Comparison of ENCODE assay signal across 25 cellular contexts in the genomic region with DNA sequence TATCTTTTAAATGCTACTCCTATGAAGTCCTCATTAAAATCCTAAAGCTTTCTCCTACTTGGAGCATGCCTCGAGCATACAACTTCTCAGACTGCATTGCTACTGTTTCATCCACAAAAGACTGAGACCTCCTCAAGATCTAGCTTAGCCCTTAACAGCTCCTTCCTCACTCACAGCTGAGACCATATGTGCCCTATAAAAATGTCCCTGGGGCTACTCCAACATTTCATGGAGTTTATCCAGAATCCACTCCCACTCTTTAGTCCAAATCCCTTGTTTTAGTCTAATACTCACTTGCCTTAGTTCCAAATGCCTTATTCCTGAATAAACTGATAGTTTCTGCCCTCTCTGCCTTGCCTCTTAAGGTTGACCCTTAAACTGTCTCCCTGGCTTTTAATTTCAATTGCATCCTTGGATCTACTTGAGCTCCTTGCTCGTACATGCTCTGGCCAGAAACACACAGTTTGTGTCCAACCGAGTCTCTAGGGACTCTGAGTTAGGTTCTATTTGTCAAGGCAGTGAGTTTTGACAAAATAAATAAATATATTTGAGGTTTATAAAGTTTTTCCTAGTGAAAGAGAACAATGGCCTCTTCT. TPM values are rescaled to one million over a fixed set of nuclear protein-coding genes. Genes with fewer than 3 reads are reported as not detected.
DNase-seq lines count a peak whose midpoint lies in the region; ATAC-seq and TF ChIP-seq lines count a peak whose summit lies in the region.
"Had no signal": no experiment of that assay in that cellular context is flagged by ENCODE, and none has a peak within 500 bp of the region (broad histone marks: within the 10 kb centered on the region; RNA-seq: fewer than 3 reads in every experiment).

No MANE protein-coding gene starts in this region.

- in situ Hi-C loops in GM23248 (cut with MboI), result no loop called here

- WGBS in GM23248 (ENCODE audit: low coverage in 1 of 2, low lambda C conversion rate in 2 of 2, missing lambda C conversion rate in 2 of 2), 2 experiments, result 43 to 48% methylated on average over 3 of the region's 3 CpGs
- 60 to 61% methylated on average over 3 of the region's 3 CpGs for WGBS in heart right ventricle, 2 donors

- TF ChIP-seq CTCF in heart right ventricle (IDR thresholded peaks at IDR 0.05) (no peak), thoracic aorta (IDR thresholded peaks at IDR 0.05) (no peak)

- H3K9ac ChIP-seq in GM23248, result no peak overlapping the region

- peak; percentile 55 to 79 (median 72) for ATAC-seq in heart right ventricle
- ATAC-seq in thoracic aorta (ENCODE audit: insufficient number of reproducible peaks, low FRiP score, low read depth), result no peak
- ATAC-seq: activated CD8-positive, alpha-beta T cell treated with anti-CD3 and anti-CD28 coated beads, Interleukin-2, amount 10 ng/mL, durations not matched to agents 7 days and 5 days; body of pancreas; CD8-positive, alpha-beta T cell; effector memory CD8-positive, alpha-beta T cell; esophagus mucosa; GM23338 had no signal

- H3K4me3 ChIP-seq in GM23248 (no peak overlapping the region), heart right ventricle (no peak overlapping the region), thoracic aorta (peak overlapping the region; percentile 26)
- H3K4me3 ChIP-seq: body of pancreas, GM23338, Peyer's patch had no signal

- peak overlapping the region; percentile 16 for H3K4me2 ChIP-seq in GM23248 (ENCODE audit: unreplicated experiment)
- H3K4me2 ChIP-seq: GM23338 had no signal

- no peaks in the 10 kb centered on the region for H3K27me3 ChIP-seq in GM23248 (replicated peaks; ENCODE audit: insufficient read depth)
- H3K27me3 ChIP-seq in heart right ventricle, result no peaks in the 10 kb centered on the region
- no peaks in the 10 kb centered on the region for H3K27me3 ChIP-seq in thoracic aorta (replicated peaks; ENCODE audit: insufficient read depth)
- H3K27me3 ChIP-seq: body of pancreas, neutrophil, Peyer's patch had no signal

- intact Hi-C loops in heart right ventricle (cut with DNase I) (no loop called here), posterior cingulate gyrus (cut with DNase I) (no loop called here)

- DNase-seq in GM23248 (peak; percentile 27), astrocyte of the hippocampus (ENCODE audit: low read depth, low spot score) (peak; percentile 7), heart right ventricle (peak in 1 of 2 donors; percentile 23), thoracic aorta (ENCODE audit: low spot score) (no peak), posterior cingulate gyrus (no peak), NOMO-1 (lab: John Stamatoyannopoulos, UW; ENCODE audit: unreplicated experiment in 2 of 2) (no peak), NCI-H1694 treated with DMSO at 0.1 percent for 48 hours (lab: John Stamatoyannopoulos, UW) (no peak)
- DNase-seq: activated CD4-positive, CD25-positive, alpha-beta regulatory T cell treated with anti-CD3 and anti-CD28 coated beads, Interleukin-2, amount 50 U/mL, for 72 hours; activated CD8-positive, alpha-beta T cell treated with anti-CD3 and anti-CD28 coated beads, Interleukin-2, amount 10 ng/mL, durations not matched to agents 7 days and 5 days; activated effector memory CD4-positive, alpha-beta T cell treated with Interleukin-2 at 50 U/mL for 16 hours; activated naive CD8-positive, alpha-beta T cell treated with anti-CD3 and anti-CD28 coated beads for 36 hours; activated T-cell treated with anti-CD3 and anti-CD28 coated beads for 4 hours; body of pancreas; CD8-positive, alpha-beta T cell; DMS153; effector memory CD8-positive, alpha-beta T cell; KG1; NCI-H146; NCI-H2171; NCI-H510A treated with DMSO at 0.1 percent for 48 hours; NK-92 treated with Interleukin-12 subunit alpha and Interleukin-12 subunit beta, amount 100 ng/mL, for 24 hours; Peyer's patch had no signal

- no peaks in the 10 kb centered on the region for H3K79me2 ChIP-seq in GM23248 (ENCODE audit: insufficient read depth)

- no peaks in the 10 kb centered on the region for H4K20me1 ChIP-seq in GM23248 (ENCODE audit: insufficient read depth)

- H3F3A ChIP-seq in GM23248 (ENCODE audit: insufficient read depth), result peaks cover 11% of the 10 kb centered on the region

- no peaks in the 10 kb centered on the region for H3K9me2 ChIP-seq in GM23248 (ENCODE audit: insufficient read depth)

- H3K4me1 ChIP-seq in GM23248 (ENCODE audit: insufficient read depth), result peaks cover 16% of the 10 kb centered on the region
- H3K4me1 ChIP-seq in heart right ventricle, result peaks cover 0 to 34% (median 12%) of the 10 kb centered on the region in 9 donors
- H3K4me1 ChIP-seq in thoracic aorta (ENCODE audit: control insufficient read depth in 1 of 2, low read depth in 2 of 2), result peaks cover 17 to 43% of the 10 kb centered on the region in 2 donors
- H3K4me1 ChIP-seq: body of pancreas, Peyer's patch had no signal

- H3K36me3 ChIP-seq in GM23248 (ENCODE audit: low read depth) (no peaks in the 10 kb centered on the region), heart right ventricle (no peaks in the 10 kb centered on the region), thoracic aorta (no peaks in the 10 kb centered on the region)
- H3K36me3 ChIP-seq: neutrophil, Peyer's patch had no signal

- H3K27ac ChIP-seq in GM23248 (no peak overlapping the region), heart right ventricle (peak overlapping the region in 3 of 10 donors; percentile 3 to 29 (median 12)), thoracic aorta (peak overlapping the region; percentile 6 to 62)
- H3K27ac ChIP-seq: body of pancreas, neutrophil, Peyer's patch had no signal

- H3K9me3 ChIP-seq in GM23248 (ENCODE audit: low read depth) (no peaks in the 10 kb centered on the region), heart right ventricle (no peaks in the 10 kb centered on the region), thoracic aorta (no peaks in the 10 kb centered on the region)
- H3K9me3 ChIP-seq: body of pancreas, neutrophil, Peyer's patch had no signal

- no peak overlapping the region for H2AFZ ChIP-seq in GM23248
- H2AFZ ChIP-seq: GM23338 had no signal

RNA-seq across cellular contexts. Expression of a gene that starts 47.3 kb away (rescaled TPM):
- 9.1 and 11.4 TPM in 2 replicates for total RNA-seq in GM23248 (2014; rRNA removed; shearing (Covaris generic))
- polyA plus RNA-seq in GM23248 (2016; fragmentation: Nextera tagmentation; extraction: Ambion mirVana) (31.8 and 33.7 TPM in 2 replicates), heart right ventricle (10 to 100 TPM; 22.2 to 93.3 TPM)
- total RNA-seq in heart right ventricle (100 to 1,000 TPM in 7 of 10 donors, 10 to 100 TPM in 3; 65.9 to 186 (median 120) TPM), thoracic aorta (10 to 100 TPM; 23.2 to 24.8 TPM)

Comparison
In these comparisons a context has a peak if more than half of its experiments do, and no peak if none do; other contexts are left out.
1. DNase-seq: peak in GM23248 (single experiment) and astrocyte of the hippocampus (single experiment); none in thoracic aorta (single experiment), posterior cingulate gyrus (0 of 10), NOMO-1 (0 of 2) and NCI-H1694 treated with DMSO at 0.1 percent for 48 hours (single experiment).